In the genomic region with DNA sequence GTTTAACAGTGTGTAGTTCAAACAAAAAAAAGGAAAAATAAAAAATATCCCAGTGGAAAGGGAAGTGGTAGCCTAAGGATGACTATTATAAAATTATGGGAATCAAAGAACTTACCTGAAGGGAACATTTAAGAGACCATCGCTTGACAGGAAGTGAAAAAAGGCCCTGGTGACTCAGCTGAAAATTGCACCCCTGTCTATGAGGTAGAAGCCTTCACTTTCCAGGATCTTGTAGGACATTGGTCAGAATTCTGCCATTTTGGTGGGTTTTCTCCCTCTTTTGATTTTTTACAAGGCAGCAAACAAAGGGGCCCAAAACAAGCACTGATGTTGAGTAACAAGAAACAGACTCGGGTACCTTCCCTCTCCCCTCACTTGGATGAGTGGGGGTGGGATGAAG, we compare ENCODE assay signal across 1 cellular context.
TF ChIP-seq lines count a peak whose summit lies in the region.

No MANE protein-coding gene starts in this region.

TF ChIP-seq in IMR-90, 13 proteins besides CTCF, POLR2A, EP300 and RAD21:
- TF ChIP-seq NFE2L2 (IDR thresholded peaks at IDR 0.05; ENCODE audit: low read depth, low read length), result 0 out of 2 replicates have a peak, but pooled peaks have one; percentile 31
- TF ChIP-seq MAZ (IDR thresholded peaks at IDR 0.05; ENCODE audit: borderline replicate concordance, low read depth, low read length), result no peak
